Comparison of ENCODE assay signal across 8 cellular contexts in the genomic region with DNA sequence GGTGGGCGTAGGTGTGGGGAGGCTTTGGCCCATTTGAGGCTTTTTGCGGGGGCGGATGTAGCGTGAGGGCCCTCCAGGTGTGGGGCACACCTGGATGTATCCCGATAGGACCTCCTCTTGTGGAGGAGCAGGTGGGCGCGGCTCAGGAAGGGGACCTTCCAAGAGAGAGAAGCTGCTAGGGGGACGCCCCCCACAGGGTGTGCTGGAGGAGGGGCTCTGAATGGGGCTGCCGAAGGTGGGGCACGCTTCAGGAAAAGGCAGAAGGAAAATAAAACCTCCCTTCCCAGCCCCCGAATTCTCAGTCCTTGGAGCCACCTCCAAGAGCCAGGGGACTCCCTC. TPM values are rescaled to one million over a fixed set of nuclear protein-coding genes. Genes with fewer than 3 reads are reported as not detected.
DNase-seq lines count a peak whose midpoint lies in the region; ATAC-seq, FAIRE-seq and TF ChIP-seq lines count a peak whose summit lies in the region.

No MANE protein-coding gene starts in this region.

- no peak overlapping the region for H3K27ac ChIP-seq in HepG2 (ENCODE audit: extremely low read length, insufficient read depth, low read length)
- H3K27ac ChIP-seq in substantia nigra (ENCODE audit: low read depth, low read length, poor library complexity, severe bottlenecking) = peak overlapping the region; percentile 77

- H3K36me3 ChIP-seq in HepG2 (replicated peaks in 1 of 2; ENCODE audit: control insufficient read depth in 1 of 2, insufficient read depth in 2 of 2, low read length in 2 of 2) = no peaks in the 10 kb centered on the region

- H4K20me1 ChIP-seq in HepG2 (ENCODE audit: insufficient read depth, low read length) = no peaks in the 10 kb centered on the region

- no TSS peak for BruUV-seq in HepG2 (replicated peaks; lab: Mats Ljungman, UMichigan)

- CTCF ChIA-PET in activated CD4-positive, alpha-beta T cell treated with anti-CD3 and anti-CD28 coated beads for 36 hours (lab: Charles Lee) = no interaction called here
- CTCF ChIA-PET in HepG2 (lab: Yijun Ruan, JAX; ENCODE audit: low intra/inter-chr PET ratio, low total read pairs) = no interaction called here

- POLR2A ChIA-PET in activated CD4-positive, alpha-beta T cell treated with anti-CD3 and anti-CD28 coated beads for 36 hours (lab: Charles Lee) = interaction anchor here (0.7 kb wide), 1 partner anchor 12 kb away, joined by 3 read pairs; no protein-coding TSS in a partner anchor
- POLR2A ChIA-PET in HepG2 (lab: Yijun Ruan, JAX) = no interaction called here

- ATAC-seq in activated CD4-positive, alpha-beta T cell treated with anti-CD3 and anti-CD28 coated beads for 36 hours = no peak
- no peak for ATAC-seq in activated naive CD8-positive, alpha-beta T cell treated with anti-CD3 and anti-CD28 coated beads, Interleukin-2, amount 50 U/mL, for 24 hours
- ATAC-seq in HepG2 (no peak), HG03175 (IDR thresholded peaks at IDR 0.05; ENCODE audit: unreplicated experiment) (no peak)

- peaks cover 2% of the 10 kb centered on the region for H3K27me3 Mint-ChIP-seq in activated CD4-positive, alpha-beta T cell treated with anti-CD3 and anti-CD28 coated beads for 36 hours
- H3K27me3 Mint-ChIP-seq in activated naive CD8-positive, alpha-beta T cell treated with anti-CD3 and anti-CD28 coated beads, Interleukin-2, amount 50 U/mL, for 24 hours = peaks cover 5% of the 10 kb centered on the region

- TF ChIP-seq EP300 in HepG2 (IDR thresholded peaks at IDR 0.05; ENCODE audit: low read depth in 2 of 2, low read length in 2 of 2) (no peak), HepG2 (CRISPR knock-in tag; IDR thresholded peaks at IDR 0.05; ENCODE audit: borderline replicate concordance) (no peak)

- H3K79me2 ChIP-seq in HepG2 (ENCODE audit: insufficient read depth, low read length) = no peaks in the 10 kb centered on the region

- in situ Hi-C loops in HepG2 (cut with HindIII; ENCODE audit: extremely low pct_ligation_motif_present, low pct_unique_long_range_greater_than_20kb) = no loop called here

- no peak overlapping the region for H3K27ac Mint-ChIP-seq in activated CD4-positive, alpha-beta T cell treated with anti-CD3 and anti-CD28 coated beads for 36 hours
- H3K27ac Mint-ChIP-seq in activated naive CD8-positive, alpha-beta T cell treated with anti-CD3 and anti-CD28 coated beads, Interleukin-2, amount 50 U/mL, for 24 hours = no peak overlapping the region

- H3K4me1 ChIP-seq in HepG2 (ENCODE audit: insufficient read depth, low read length) = peaks cover 12% of the 10 kb centered on the region

- H3K36me3 Mint-ChIP-seq in activated CD4-positive, alpha-beta T cell treated with anti-CD3 and anti-CD28 coated beads for 36 hours (ENCODE audit: low read depth) = no peaks in the 10 kb centered on the region
- no peaks in the 10 kb centered on the region for H3K36me3 Mint-ChIP-seq in activated naive CD8-positive, alpha-beta T cell treated with anti-CD3 and anti-CD28 coated beads, Interleukin-2, amount 50 U/mL, for 24 hours (ENCODE audit: low read depth)

- WGBS in HepG2 (ENCODE audit: low lambda C conversion rate) = 57% methylated on average over 8 of the region's 11 CpGs

- H3K4me2 ChIP-seq in HepG2 (ENCODE audit: low read depth, low read length) = peak overlapping the region; percentile 75; the same call in 1 of the 2 replicates

- no peak for TF ChIP-seq POLR2A in HepG2 (IDR thresholded peaks at IDR 0.05; ENCODE audit: insufficient read depth in 1 of 2, low read depth in 2 of 2, low read length in 2 of 2)
- no peak for TF ChIP-seq POLR2A in GM12891 (IDR thresholded peaks at IDR 0.05; ENCODE audit: low read depth, low read length)

- FAIRE-seq in HepG2 (lab: Jason Lieb, UNC) (no peak), GM12891 (lab: Jason Lieb, UNC) (no peak)

- 0 out of 2 replicates have a peak overlapping the region, but pooled peaks have one; percentile 8 for H3K9ac ChIP-seq in HepG2 (ENCODE audit: insufficient read depth, low read depth, low read length)

- TF ChIP-seq RAD21 in HepG2 (CRISPR knock-in tag; IDR thresholded peaks at IDR 0.05) = no peak

- H3K4me3 ChIP-seq in HepG2 (replicated peaks in 1 of 3; ENCODE audit: insufficient read depth in 1 of 3, low read depth in 2 of 3, low read length in 3 of 3) = peak overlapping the region in 1 of 3 experiments; percentile 65; a peak in 1 of 6 replicates

- intact Hi-C loops in activated CD4-positive, alpha-beta T cell treated with anti-CD3 and anti-CD28 coated beads for 36 hours (cut with DNase I, micrococcal nuclease) = loop anchor here in 1 of 2 experiments (1.0 to 10.0 kb wide), 3 partner anchors 251 to 382 kb away; a partner anchor contains a TSS
- intact Hi-C loops in HepG2 (cut with micrococcal nuclease; ENCODE audit: unreplicated experiment) = no loop called here

- H3K9me3 ChIP-seq in HepG2 (ENCODE audit: low read length) = no peaks in the 10 kb centered on the region

- H2AFZ ChIP-seq in HepG2 (ENCODE audit: low read length) = no peak overlapping the region

- peak overlapping the region; percentile 40 for H3K4me3 Mint-ChIP-seq in activated CD4-positive, alpha-beta T cell treated with anti-CD3 and anti-CD28 coated beads for 36 hours
- peak overlapping the region; percentile 19 for H3K4me3 Mint-ChIP-seq in activated naive CD8-positive, alpha-beta T cell treated with anti-CD3 and anti-CD28 coated beads, Interleukin-2, amount 50 U/mL, for 24 hours

- peaks cover 0 to 44% of the 10 kb centered on the region in 2 experiments; a peak in 3 of 5 replicates for H3K27me3 ChIP-seq in HepG2 (ENCODE audit: control insufficient read depth in 1 of 2, insufficient read depth in 2 of 2, low read length in 2 of 2)

- TF ChIP-seq CTCF in HepG2 (CRISPR knock-in tag; IDR thresholded peaks at IDR 0.05) = no peak

- H3K9me3 Mint-ChIP-seq in activated CD4-positive, alpha-beta T cell treated with anti-CD3 and anti-CD28 coated beads for 36 hours (ENCODE audit: low read depth) = no peaks in the 10 kb centered on the region
- H3K9me3 Mint-ChIP-seq in activated naive CD8-positive, alpha-beta T cell treated with anti-CD3 and anti-CD28 coated beads, Interleukin-2, amount 50 U/mL, for 24 hours = no peaks in the 10 kb centered on the region

- no peak for DNase-seq in activated CD4-positive, alpha-beta T cell treated with anti-CD3 and anti-CD28 coated beads for 36 hours
- DNase-seq in activated CD4-positive, alpha-beta T cell treated with anti-CD3 and anti-CD28 coated beads, Interleukin-2, amount 50 U/mL, for 4 hours = no peak
- no peak for DNase-seq in activated naive CD8-positive, alpha-beta T cell treated with anti-CD3 and anti-CD28 coated beads, Interleukin-2, amount 50 U/mL, for 24 hours
- DNase-seq in HepG2 (ENCODE audit: low spot score) (no peak), substantia nigra (lab: John Stamatoyannopoulos, UW) (no peak), medulla oblongata (ENCODE audit: extremely low spot score) (no peak), GM12891 (ENCODE audit: insufficient read length, low spot score) (no peak)

- peaks cover 24% of the 10 kb centered on the region for H3K4me1 Mint-ChIP-seq in activated CD4-positive, alpha-beta T cell treated with anti-CD3 and anti-CD28 coated beads for 36 hours
- peaks cover 24% of the 10 kb centered on the region for H3K4me1 Mint-ChIP-seq in activated naive CD8-positive, alpha-beta T cell treated with anti-CD3 and anti-CD28 coated beads, Interleukin-2, amount 50 U/mL, for 24 hours

RNA-seq across cellular contexts. Expression of a gene that starts 0.6 kb away (rescaled TPM):
- total RNA-seq in activated CD4-positive, alpha-beta T cell treated with anti-CD3 and anti-CD28 coated beads for 36 hours = under 1 TPM; 0.11 to 0.35 TPM
- total RNA-seq in HepG2 (2016; rRNA removed; fragmentation: Illumina TruSeq; extraction: Trizol) = not detected in 2 replicates
- not detected in 2 replicates for total RNA-seq in HepG2 (2016; cell fraction: cytosol; rRNA removed; fragmentation: Illumina TruSeq; extraction: Trizol; ENCODE audit: low read depth)
- total RNA-seq in HepG2 (2016; cell fraction: insoluble cytoplasmic fraction; rRNA removed; fragmentation: Illumina TruSeq; extraction: Trizol) = not detected in 2 replicates
- total RNA-seq in HepG2 (2016; cell fraction: membrane; rRNA removed; fragmentation: Illumina TruSeq; extraction: Trizol) = not detected in 2 replicates
- total RNA-seq in HepG2 (2016; cell fraction: nucleus; rRNA removed; fragmentation: Illumina TruSeq; extraction: Trizol) = not detected in 2 replicates
- polyA plus RNA-seq in HepG2 (2011; rRNA removed) = 0.07 and 0.09 TPM in 2 replicates
- 0.05 and 0.07 TPM in 2 replicates for polyA plus RNA-seq in HepG2 (2011; cell fraction: cytosol; rRNA removed)
- 0.06 and 0.16 TPM in 2 replicates for polyA plus RNA-seq in HepG2 (2011; cell fraction: nucleus; rRNA removed)
- polyA plus RNA-seq in HepG2 (2012) = 0.04 and 0.08 TPM in 2 replicates
- not detected in 2 replicates for polyA plus RNA-seq in HepG2 (2016; cell fraction: cytosol; fragmentation: Illumina TruSeq; extraction: Trizol; ENCODE audit: low read depth)
- polyA plus RNA-seq in HepG2 (2016; cell fraction: insoluble cytoplasmic fraction; fragmentation: Illumina TruSeq; extraction: Trizol; ENCODE audit: low read depth) = not detected in 2 replicates
- not detected in 2 replicates for polyA plus RNA-seq in HepG2 (2016; cell fraction: membrane; fragmentation: Illumina TruSeq; extraction: Trizol; ENCODE audit: low read depth)
- polyA plus RNA-seq in HepG2 (2016; cell fraction: nucleus; fragmentation: Illumina TruSeq; extraction: Trizol; ENCODE audit: insufficient read depth, low read depth) = not detected in 2 replicates
- 0.16 and 0.21 TPM in 2 replicates for polyA minus RNA-seq in HepG2 (2011; rRNA and poly(A)+ RNA removed; ENCODE audit: low replicate concordance)
- not detected in 2 replicates for polyA minus RNA-seq in HepG2 (2011; cell fraction: cytosol; rRNA and poly(A)+ RNA removed)
- polyA minus RNA-seq in HepG2 (2011; cell fraction: nucleus; rRNA and poly(A)+ RNA removed) = 0.25 and 0.26 TPM in 2 replicates
- not detected for polyA plus RNA-seq in GM12891 (2012; ENCODE audit: low read depth, missing spikeins)

RNA-seq across cellular contexts. Expression of a gene that starts 32.1 kb away (rescaled TPM):
- not detected for total RNA-seq in activated CD4-positive, alpha-beta T cell treated with anti-CD3 and anti-CD28 coated beads for 36 hours
- 0.08 TPM in 1 of 2 replicates, not detected in the other for total RNA-seq in HepG2 (2016; rRNA removed; fragmentation: Illumina TruSeq; extraction: Trizol)
- not detected in 2 replicates for total RNA-seq in HepG2 (2016; cell fraction: cytosol; rRNA removed; fragmentation: Illumina TruSeq; extraction: Trizol; ENCODE audit: low read depth)
- total RNA-seq in HepG2 (2016; cell fraction: insoluble cytoplasmic fraction; rRNA removed; fragmentation: Illumina TruSeq; extraction: Trizol) = not detected in 2 replicates
- not detected in 2 replicates for total RNA-seq in HepG2 (2016; cell fraction: membrane; rRNA removed; fragmentation: Illumina TruSeq; extraction: Trizol)
- total RNA-seq in HepG2 (2016; cell fraction: nucleus; rRNA removed; fragmentation: Illumina TruSeq; extraction: Trizol) = not detected in 2 replicates
- not detected in 2 replicates for polyA plus RNA-seq in HepG2 (2011; rRNA removed)
- not detected in 2 replicates for polyA plus RNA-seq in HepG2 (2011; cell fraction: cytosol; rRNA removed)
- not detected in 2 replicates for polyA plus RNA-seq in HepG2 (2011; cell fraction: nucleus; rRNA removed)
- not detected in 2 replicates for polyA plus RNA-seq in HepG2 (2012)
- not detected in 2 replicates for polyA plus RNA-seq in HepG2 (2016; cell fraction: cytosol; fragmentation: Illumina TruSeq; extraction: Trizol; ENCODE audit: low read depth)
- polyA plus RNA-seq in HepG2 (2016; cell fraction: insoluble cytoplasmic fraction; fragmentation: Illumina TruSeq; extraction: Trizol; ENCODE audit: low read depth) = not detected in 2 replicates
- polyA plus RNA-seq in HepG2 (2016; cell fraction: membrane; fragmentation: Illumina TruSeq; extraction: Trizol; ENCODE audit: low read depth) = not detected in 2 replicates
- polyA plus RNA-seq in HepG2 (2016; cell fraction: nucleus; fragmentation: Illumina TruSeq; extraction: Trizol; ENCODE audit: insufficient read depth, low read depth) = not detected in 2 replicates
- 0.23 TPM in 1 of 2 replicates, not detected in the other for polyA minus RNA-seq in HepG2 (2011; rRNA and poly(A)+ RNA removed; ENCODE audit: low replicate concordance)
- polyA minus RNA-seq in HepG2 (2011; cell fraction: cytosol; rRNA and poly(A)+ RNA removed) = not detected in 2 replicates
- polyA minus RNA-seq in HepG2 (2011; cell fraction: nucleus; rRNA and poly(A)+ RNA removed) = not detected in 2 replicates
- not detected for polyA plus RNA-seq in GM12891 (2012; ENCODE audit: low read depth, missing spikeins)
